ENCODE assay signal across 8 cellular contexts in the genomic region with DNA sequence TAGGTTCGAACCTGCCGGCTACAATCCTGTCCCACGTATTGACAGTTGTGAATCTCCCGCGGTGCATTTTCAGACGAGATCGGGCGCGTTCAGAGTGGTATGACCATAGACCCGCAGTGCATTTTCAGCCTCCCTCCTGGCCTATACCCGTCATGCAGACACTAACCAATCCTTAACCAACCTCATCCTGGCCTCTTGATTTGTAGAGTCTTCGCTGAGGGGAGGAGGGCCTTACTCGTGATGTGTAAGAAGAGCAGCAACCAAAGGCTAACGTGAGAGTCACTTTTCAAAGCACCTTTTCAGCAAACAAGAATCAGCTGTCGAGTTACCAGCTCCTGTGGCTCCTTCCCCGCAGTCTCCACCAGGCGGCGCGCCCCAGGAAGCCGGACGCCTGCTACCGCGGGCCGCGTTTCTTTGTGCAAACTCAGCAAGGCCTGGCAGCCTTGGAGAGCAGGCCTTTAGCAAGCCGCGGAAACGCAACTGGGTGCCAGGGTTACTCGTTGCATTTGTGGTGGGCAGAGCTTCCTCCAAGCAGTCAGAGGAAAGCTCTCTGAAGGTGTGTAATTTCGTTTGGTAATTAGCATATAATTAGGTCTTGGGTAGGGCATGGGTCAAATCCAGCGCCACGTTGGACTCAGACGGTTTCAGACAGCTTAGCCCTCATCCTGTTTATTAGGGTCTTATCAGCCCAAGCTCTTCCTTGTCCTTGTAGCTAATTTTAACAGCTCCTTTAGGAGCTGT.
DNase-seq lines count a peak whose midpoint lies in the region; ATAC-seq and TF ChIP-seq lines count a peak whose summit lies in the region.

No MANE protein-coding gene starts in this region.

- peaks cover 23% of the 10 kb centered on the region for H3K27me3 Mint-ChIP-seq in activated T-cell treated with anti-CD3 and anti-CD28 coated beads, Interleukin-2, amount 50 U/mL, for 24 hours
- peaks cover 15 to 21% of the 10 kb centered on the region in 2 donors for H3K27me3 Mint-ChIP-seq in natural killer cell (ENCODE audit: low read depth in 2 of 2)
- H3K27me3 Mint-ChIP-seq in stimulated activated naive B cell treated with anti-CD40 and anti-IgM and Interleukin-4, amounts not matched to agents 10 μg/mL and 1 μg/mL and 100 μg/mL, for 72 hours: peaks cover 5 to 13% of the 10 kb centered on the region in 2 donors

- H3K4me1 Mint-ChIP-seq in activated T-cell treated with anti-CD3 and anti-CD28 coated beads, Interleukin-2, amount 50 U/mL, for 24 hours (ENCODE audit: low read depth): peaks cover 11% of the 10 kb centered on the region
- peaks cover 6 to 8% of the 10 kb centered on the region in 2 donors for H3K4me1 Mint-ChIP-seq in natural killer cell
- H3K4me1 Mint-ChIP-seq in stimulated activated naive B cell treated with anti-CD40 and anti-IgM and Interleukin-4, amounts not matched to agents 10 μg/mL and 1 μg/mL and 100 μg/mL, for 72 hours: peaks cover 29 to 38% of the 10 kb centered on the region in 2 donors

- no peak overlapping the region for H3K9ac ChIP-seq in OCI-LY1 (ENCODE audit: low read length)

- TF ChIP-seq CTCF in AG09319 (IDR thresholded peaks at IDR 0.05; ENCODE audit: low read depth, low read length) (no peak; the same call in none of the 2 replicates), OCI-LY1 (IDR thresholded peaks at IDR 0.05; ENCODE audit: low read length) (peak; percentile 84), natural killer cell (IDR thresholded peaks at IDR 0.05) (peak; percentile 93)

- no peak overlapping the region for H3K27ac ChIP-seq in OCI-LY1 (ENCODE audit: low read depth, low read length, poor library complexity, severe bottlenecking)

- no peaks in the 10 kb centered on the region for H3K9me3 Mint-ChIP-seq in activated T-cell treated with anti-CD3 and anti-CD28 coated beads, Interleukin-2, amount 50 U/mL, for 24 hours
- H3K9me3 Mint-ChIP-seq in natural killer cell: no peaks in the 10 kb centered on the region
- peaks cover 0 to 10% of the 10 kb centered on the region in 2 donors for H3K9me3 Mint-ChIP-seq in stimulated activated naive B cell treated with anti-CD40 and anti-IgM and Interleukin-4, amounts not matched to agents 10 μg/mL and 1 μg/mL and 100 μg/mL, for 72 hours

- intact Hi-C loops in natural killer cell (cut with micrococcal nuclease): loop anchor here (1.0 kb wide), 3 partner anchors 23 to 130 kb away; no protein-coding TSS in a partner anchor

- no peak overlapping the region for H3K4me3 Mint-ChIP-seq in activated T-cell treated with anti-CD3 and anti-CD28 coated beads, Interleukin-2, amount 50 U/mL, for 24 hours
- no peak overlapping the region for H3K4me3 Mint-ChIP-seq in natural killer cell
- no peak overlapping the region for H3K4me3 Mint-ChIP-seq in stimulated activated naive B cell treated with anti-CD40 and anti-IgM and Interleukin-4, amounts not matched to agents 10 μg/mL and 1 μg/mL and 100 μg/mL, for 72 hours

- no peaks in the 10 kb centered on the region for H3K27me3 ChIP-seq in OCI-LY1 (ENCODE audit: insufficient read depth, low read length)

- no peaks in the 10 kb centered on the region for H3K79me2 ChIP-seq in OCI-LY1 (ENCODE audit: insufficient read depth, low read length)

- no peaks in the 10 kb centered on the region for H3F3A ChIP-seq in OCI-LY1 (ENCODE audit: insufficient read depth, low read length)

- no peaks in the 10 kb centered on the region; the same call in 1 of the 2 replicates for H3K36me3 ChIP-seq in OCI-LY1 (ENCODE audit: insufficient read depth, low read length)

- no peaks in the 10 kb centered on the region for H3K4me1 ChIP-seq in OCI-LY1 (ENCODE audit: insufficient read depth, low read length, severe bottlenecking)

- ATAC-seq in GM19328 (IDR thresholded peaks at IDR 0.05; ENCODE audit: unreplicated experiment): peak; percentile 70
- ATAC-seq in natural killer cell: peak; percentile 93 to 99 (median 99)
- ATAC-seq in stimulated activated naive B cell treated with anti-CD40 and anti-IgM and Interleukin-4, amounts not matched to agents 10 μg/mL and 1 μg/mL and 100 μg/mL, for 72 hours (replicated peaks): peak; percentile 81 to 88

- no peak overlapping the region for H2AFZ ChIP-seq in OCI-LY1 (ENCODE audit: low read length)

- no peaks in the 10 kb centered on the region for H3K36me3 Mint-ChIP-seq in activated T-cell treated with anti-CD3 and anti-CD28 coated beads, Interleukin-2, amount 50 U/mL, for 24 hours (ENCODE audit: low read depth)
- no peaks in the 10 kb centered on the region for H3K36me3 Mint-ChIP-seq in natural killer cell
- peaks cover 3 to 5% of the 10 kb centered on the region in 2 donors for H3K36me3 Mint-ChIP-seq in stimulated activated naive B cell treated with anti-CD40 and anti-IgM and Interleukin-4, amounts not matched to agents 10 μg/mL and 1 μg/mL and 100 μg/mL, for 72 hours

- no peaks in the 10 kb centered on the region for H3K9me2 ChIP-seq in OCI-LY1 (ENCODE audit: low read depth, low read length)

- H3K27ac Mint-ChIP-seq in activated T-cell treated with anti-CD3 and anti-CD28 coated beads, Interleukin-2, amount 50 U/mL, for 24 hours: no peak overlapping the region
- H3K27ac Mint-ChIP-seq in natural killer cell: no peak overlapping the region
- peak overlapping the region; percentile 9 for H3K27ac Mint-ChIP-seq in stimulated activated naive B cell treated with anti-CD40 and anti-IgM and Interleukin-4, amounts not matched to agents 10 μg/mL and 1 μg/mL and 100 μg/mL, for 72 hours

- DNase-seq in AG09319 (ENCODE audit: extremely low read depth, low read depth) (peak; percentile 55), HuH-7 (ENCODE audit: low spot score) (peak; percentile 56), fibroblast of gingiva (ENCODE audit: low read depth) (peak; percentile 73), natural killer cell (peak; percentile 84)
- peak; percentile 92 for DNase-seq in activated T-cell treated with anti-CD3 and anti-CD28 coated beads, Interleukin-2, amount 50 U/mL, for 24 hours
- DNase-seq in stimulated activated naive B cell treated with anti-CD40 and anti-IgM and Interleukin-4, amounts not matched to agents 10 μg/mL and 1 μg/mL and 100 μg/mL, for 72 hours: peak; percentile 71

- no peak overlapping the region for H3K4me2 ChIP-seq in OCI-LY1 (ENCODE audit: low read length)

- no peak overlapping the region for H3K4me3 ChIP-seq in OCI-LY1 (ENCODE audit: low read depth, low read length, poor library complexity, severe bottlenecking)

- no peaks in the 10 kb centered on the region for H3K9me3 ChIP-seq in OCI-LY1 (ENCODE audit: low read length)

- H4K20me1 ChIP-seq in OCI-LY1 (ENCODE audit: insufficient read depth, low read length): no peaks in the 10 kb centered on the region
